In genomic region chr12:72574138-72574537, GRCh38 we compare ENCODE assay signal across 19 cellular contexts.
"Had no signal": no experiment of that assay in that cellular context is flagged by ENCODE, and none has a peak within 500 bp of the region (broad histone marks: within the 10 kb centered on the region; RNA-seq: fewer than 3 reads in every experiment).

No MANE protein-coding gene starts in this region.

- H3K4me3 Mint-ChIP-seq: activated T-helper 1 cell treated with anti-CD3 and anti-CD28 coated beads, Interleukin-12 subunit alpha, Interleukin-12 subunit beta, Interleukin-2, Interleukin-4 antibody, amounts not matched to agents 30 ng/mL and 10 ng/mL and 1 ng/mL, durations not matched to agents 14 hours and 24 hours and 36 hours; immature natural killer cell; nephron had no signal

- H3K36me3 Mint-ChIP-seq: activated naive CD4-positive, alpha-beta T cell treated with anti-CD3 and anti-CD28 coated beads, Interleukin-2, amount 50 U/mL, for 72 hours; immature natural killer cell had no signal

- DNase-seq: activated CD4-positive, alpha-beta T cell treated with anti-CD3 and anti-CD28 coated beads, Interleukin-2, amount 50 U/mL, for 48 hours; activated gamma-delta T cell treated with Interleukin-2 at 50 U/mL for 16 hours; activated T-cell treated with anti-CD3 and anti-CD28 coated beads for 4 hours; adrenal gland; cerebellar nuclear complex; effector CD4-positive, alpha-beta T cell; esophagus squamous epithelium; immature natural killer cell; kidney glomerular epithelial cell; left ventricle myocardium inferior; mammary epithelial cell; midbrain; nucleus accumbens; stimulated activated naive CD4-positive, alpha-beta T cell; upper lobe of right lung; WERI-Rb-1 had no signal

- H3K27ac Mint-ChIP-seq: activated naive CD4-positive, alpha-beta T cell treated with anti-CD3 and anti-CD28 coated beads, Interleukin-2, amount 50 U/mL, for 72 hours; activated T-helper 1 cell treated with anti-CD3 and anti-CD28 coated beads, Interleukin-12 subunit alpha, Interleukin-12 subunit beta, Interleukin-2, Interleukin-4 antibody, amounts not matched to agents 30 ng/mL and 10 ng/mL and 1 ng/mL, durations not matched to agents 14 hours and 24 hours and 36 hours; immature natural killer cell; nephron had no signal

- H3K4me1 Mint-ChIP-seq: immature natural killer cell had no signal

- H3K9me3 Mint-ChIP-seq: activated T-helper 1 cell treated with anti-CD3 and anti-CD28 coated beads, Interleukin-12 subunit alpha, Interleukin-12 subunit beta, Interleukin-2, Interleukin-4 antibody, amounts not matched to agents 30 ng/mL and 10 ng/mL and 1 ng/mL, durations not matched to agents 14 hours and 24 hours and 36 hours; nephron had no signal
